In genomic region chr2:8685697-8686358, GRCh38 we compare ENCODE assay signal across 8 cellular contexts. TPM values are rescaled to one million over a fixed set of nuclear protein-coding genes. Genes with fewer than 3 reads are reported as not detected.
DNase-seq lines count a peak whose midpoint lies in the region; ATAC-seq and TF ChIP-seq lines count a peak whose summit lies in the region.

No MANE protein-coding gene starts in this region.

- peak overlapping the region; percentile 94 for H3K27ac Mint-ChIP-seq in activated T-cell treated with anti-CD3 and anti-CD28 coated beads, Interleukin-2, amount 50 U/mL, for 72 hours
- peak overlapping the region in 9 of 10 donors; percentile 17 to 92 (median 47) for H3K27ac Mint-ChIP-seq in naive thymus-derived CD8-positive, alpha-beta T cell

- peak; percentile 92 for TF ChIP-seq CTCF in OCI-LY3 (IDR thresholded peaks at IDR 0.05; ENCODE audit: low read depth, low read length)

- H3K4me1 Mint-ChIP-seq in activated T-cell treated with anti-CD3 and anti-CD28 coated beads, Interleukin-2, amount 50 U/mL, for 72 hours (ENCODE audit: low read depth) = peaks cover 10% of the 10 kb centered on the region
- peaks cover 10 to 29% (median 19%) of the 10 kb centered on the region in 4 donors for H3K4me1 Mint-ChIP-seq in naive thymus-derived CD8-positive, alpha-beta T cell

- DNase-seq in SIG-M5 treated with dmso at 0.1 percent for 504 hours (lab: John Stamatoyannopoulos, UW; ENCODE audit: unreplicated experiment) (peak; percentile 25), SIG-M5 (lab: John Stamatoyannopoulos, UW) (no peak), fibroblast of peridontal ligament (ENCODE audit: extremely low read depth) (peak; percentile 16)
- peak; percentile 77 to 92 for DNase-seq in activated T-cell treated with anti-CD3 and anti-CD28 coated beads, Interleukin-2, amount 50 U/mL, for 72 hours
- DNase-seq in naive thymus-derived CD8-positive, alpha-beta T cell = peak; percentile 67 to 92 (median 83)
- peak; percentile 90 for DNase-seq in stimulated activated naive CD8-positive, alpha-beta T cell treated with anti-CD3 and anti-CD28 coated beads, Interleukin-15, Interleukin-2, amounts not matched to agents 100 U/mL and 50 U/mL, for 24 hours

- peaks cover 55% of the 10 kb centered on the region for H3K79me2 ChIP-seq in OCI-LY3 (ENCODE audit: low read length)

- POLR2A ChIA-PET in naive thymus-derived CD8-positive, alpha-beta T cell (lab: Charles Lee) = interaction anchor here (0.6 to 2.2 kb wide), 6 partner anchors 1116 to 1588 kb away, joined by 3 to 24 read pairs (median 7); no protein-coding TSS in a partner anchor

- peak overlapping the region; percentile 99 for H3K9ac ChIP-seq in OCI-LY3 (ENCODE audit: low read length)

- no peak overlapping the region for H2AFZ ChIP-seq in OCI-LY3 (ENCODE audit: low read depth, low read length)

- peak overlapping the region; percentile 99 for H3K4me3 ChIP-seq in OCI-LY3 (ENCODE audit: low read length)

- no peaks in the 10 kb centered on the region for H3K9me3 Mint-ChIP-seq in activated T-cell treated with anti-CD3 and anti-CD28 coated beads, Interleukin-2, amount 50 U/mL, for 72 hours
- peaks cover 0 to 2% (median 0%) of the 10 kb centered on the region in 9 donors for H3K9me3 Mint-ChIP-seq in naive thymus-derived CD8-positive, alpha-beta T cell

- H3K27ac ChIP-seq in OCI-LY3 (ENCODE audit: low read length) = peak overlapping the region; percentile 91

- peak; percentile 36 for ATAC-seq in HG03432 (IDR thresholded peaks at IDR 0.05; ENCODE audit: unreplicated experiment)
- peak; percentile 16 to 18 for ATAC-seq in activated T-cell treated with anti-CD3 and anti-CD28 coated beads, Interleukin-2, amount 50 U/mL, for 72 hours (replicated peaks in 1 of 2)
- ATAC-seq in naive thymus-derived CD8-positive, alpha-beta T cell = peak; percentile 21 to 26
- peak; percentile 26 for ATAC-seq in stimulated activated naive CD8-positive, alpha-beta T cell treated with anti-CD3 and anti-CD28 coated beads, Interleukin-15, Interleukin-2, amounts not matched to agents 100 U/mL and 50 U/mL, for 24 hours

- peaks cover 17% of the 10 kb centered on the region for H3K4me1 ChIP-seq in OCI-LY3 (ENCODE audit: low read length)

- no peaks in the 10 kb centered on the region for H3K27me3 Mint-ChIP-seq in activated T-cell treated with anti-CD3 and anti-CD28 coated beads, Interleukin-2, amount 50 U/mL, for 72 hours (ENCODE audit: low read depth)
- H3K27me3 Mint-ChIP-seq in naive thymus-derived CD8-positive, alpha-beta T cell = peaks cover 0 to 8% (median under 1%) of the 10 kb centered on the region in 5 donors

- H3K4me2 ChIP-seq in OCI-LY3 (ENCODE audit: low read length) = peak overlapping the region; percentile 84

- H3K9me3 ChIP-seq in OCI-LY3 (ENCODE audit: insufficient read depth, low read length) = no peaks in the 10 kb centered on the region

- H3K36me3 ChIP-seq in OCI-LY3 (replicated peaks; ENCODE audit: low read depth, low read length) = peaks cover 39% of the 10 kb centered on the region

- peak overlapping the region; percentile 58 to 72 for H3K4me3 Mint-ChIP-seq in activated T-cell treated with anti-CD3 and anti-CD28 coated beads, Interleukin-2, amount 50 U/mL, for 72 hours
- peak overlapping the region; percentile 45 to 84 (median 68) for H3K4me3 Mint-ChIP-seq in naive thymus-derived CD8-positive, alpha-beta T cell

- peaks cover 22% of the 10 kb centered on the region for H4K20me1 ChIP-seq in OCI-LY3 (ENCODE audit: insufficient read depth, low read length)

- no peaks in the 10 kb centered on the region for H3K27me3 ChIP-seq in OCI-LY3 (ENCODE audit: low read depth, low read length)

- H3K36me3 Mint-ChIP-seq in activated T-cell treated with anti-CD3 and anti-CD28 coated beads, Interleukin-2, amount 50 U/mL, for 72 hours (ENCODE audit: insufficient read depth in 2 of 2) = peaks cover 20 to 22% of the 10 kb centered on the region in 2 donors
- peaks cover 5 to 19% (median 13%) of the 10 kb centered on the region in 3 donors for H3K36me3 Mint-ChIP-seq in naive thymus-derived CD8-positive, alpha-beta T cell

RNA-seq across cellular contexts. Expression of gene ID2, which starts 4.0 kb away (rescaled TPM):
- total RNA-seq in activated T-cell treated with anti-CD3 and anti-CD28 coated beads, Interleukin-2, amount 50 U/mL, for 72 hours = 100 to 1,000 TPM; 223 to 250 TPM
- total RNA-seq in naive thymus-derived CD8-positive, alpha-beta T cell = 10 to 100 TPM; 67.1 to 67.6 TPM
- polyA plus RNA-seq in naive thymus-derived CD8-positive, alpha-beta T cell = 100 to 1,000 TPM; 368 to 630 (median 479) TPM
